17 cellular contexts compared by ENCODE assay signal in genomic region chr20:59425572-59425971, GRCh38.
DNase-seq lines count a peak whose midpoint lies in the region; ATAC-seq and TF ChIP-seq lines count a peak whose summit lies in the region.
"Had no signal": no experiment of that assay in that cellular context is flagged by ENCODE, and none has a peak within 500 bp of the region (broad histone marks: within the 10 kb centered on the region; RNA-seq: fewer than 3 reads in every experiment).

No MANE protein-coding gene starts in this region.

- H3K4ac ChIP-seq in neuronal stem cell (ENCODE audit: low read length), result peak overlapping the region; percentile 10

- POLR2A ChIA-PET in SK-N-SH (lab: Yijun Ruan, JAX), result interaction anchor here (1.0 to 1.2 kb wide), 4 partner anchors 12 to 30 kb away, joined by 3 to 9 read pairs (median 5); no protein-coding TSS in a partner anchor

- no peak overlapping the region for H2BK12ac ChIP-seq in neuronal stem cell (ENCODE audit: low read length)

- no peak overlapping the region for H2BK15ac ChIP-seq in neuronal stem cell (ENCODE audit: low read length)

- no peak overlapping the region for H2BK5ac ChIP-seq in neuronal stem cell (ENCODE audit: low read length)

- H3K9me3 ChIP-seq in RWPE2 (ENCODE audit: severe bottlenecking) (no peaks in the 10 kb centered on the region), SK-N-SH (no peaks in the 10 kb centered on the region), neuronal stem cell (replicated peaks in 1 of 2; ENCODE audit: control insufficient read depth in 2 of 2, insufficient read depth in 1 of 2, low read depth in 1 of 2, low read length in 2 of 2) (no peaks in the 10 kb centered on the region)
- H3K9me3 ChIP-seq: BLaER1 treated with 17β-estradiol and CSF1 and Interleukin-3, amounts not matched to agents 10 nM and 100 nM; Caco-2 had no signal

- no peak overlapping the region for H3K4me3 ChIP-seq in RWPE2 (ENCODE audit: severe bottlenecking)
- no peak overlapping the region for H3K4me3 ChIP-seq in SK-N-SH (ENCODE audit: low read depth in 2 of 2, low read length in 1 of 2)
- H3K4me3 ChIP-seq in neuronal stem cell (ENCODE audit: low read length in 2 of 2), result no peak overlapping the region
- H3K4me3 ChIP-seq: BLaER1 treated with 17β-estradiol and CSF1 and Interleukin-3, amounts not matched to agents 10 nM and 100 nM had no signal

- no peak for TF ChIP-seq RAD21 in SK-N-SH (IDR thresholded peaks at IDR 0.05; ENCODE audit: low read length)

- no peak overlapping the region for H3K23ac ChIP-seq in neuronal stem cell (ENCODE audit: low read depth, low read length, poor library complexity)

- H2AK5ac ChIP-seq in neuronal stem cell (ENCODE audit: low read depth, low read length), result peak overlapping the region; percentile 68

- no peak overlapping the region for H3K4me2 ChIP-seq in SK-N-SH
- H3K4me2 ChIP-seq in neuronal stem cell (ENCODE audit: insufficient read depth, low read length, poor library complexity, severe bottlenecking), result no peak overlapping the region
- H3K4me2 ChIP-seq: BLaER1 treated with 17β-estradiol and CSF1 and Interleukin-3, amounts not matched to agents 10 nM and 100 nM had no signal

- no peak overlapping the region for H4K91ac ChIP-seq in neuronal stem cell (ENCODE audit: low read depth, low read length, poor library complexity)

- no peaks in the 10 kb centered on the region for H3K79me1 ChIP-seq in neuronal stem cell (ENCODE audit: low read depth, low read length)

- peaks cover 3% of the 10 kb centered on the region for H3F3A ChIP-seq in SK-N-SH (replicated peaks; ENCODE audit: insufficient read depth)

- H3K36me3 Mint-ChIP-seq in stimulated activated memory B cell treated with anti-CD40 and anti-IgM and Interleukin-4, amounts not matched to agents 10 μg/mL and 1 μg/mL and 100 μg/mL, for 72 hours, result no peaks in the 10 kb centered on the region
- H3K36me3 Mint-ChIP-seq: CD8-positive, alpha-beta T cell had no signal

- H3K27me3 Mint-ChIP-seq in stimulated activated memory B cell treated with anti-CD40 and anti-IgM and Interleukin-4, amounts not matched to agents 10 μg/mL and 1 μg/mL and 100 μg/mL, for 72 hours, result no peaks in the 10 kb centered on the region
- H3K27me3 Mint-ChIP-seq: CD4-positive, alpha-beta T cell had no signal

- H3K36me3 ChIP-seq in RWPE2 (ENCODE audit: low read depth) (no peaks in the 10 kb centered on the region), SK-N-SH (replicated peaks in 1 of 2; ENCODE audit: control insufficient read depth in 1 of 2, insufficient read depth in 2 of 2, low read length in 1 of 2) (no peaks in the 10 kb centered on the region), neuronal stem cell (replicated peaks in 1 of 2; ENCODE audit: control insufficient read depth in 2 of 2, insufficient read depth in 2 of 2, low read length in 2 of 2) (no peaks in the 10 kb centered on the region)
- H3K36me3 ChIP-seq: BLaER1 treated with 17β-estradiol and CSF1 and Interleukin-3, amounts not matched to agents 10 nM and 100 nM had no signal

- no peak overlapping the region for H3K27ac Mint-ChIP-seq in stimulated activated memory B cell treated with anti-CD40 and anti-IgM and Interleukin-4, amounts not matched to agents 10 μg/mL and 1 μg/mL and 100 μg/mL, for 72 hours
- H3K27ac Mint-ChIP-seq: CD4-positive, alpha-beta T cell; CD8-positive, alpha-beta T cell had no signal

- H3K4me3 Mint-ChIP-seq in stimulated activated memory B cell treated with anti-CD40 and anti-IgM and Interleukin-4, amounts not matched to agents 10 μg/mL and 1 μg/mL and 100 μg/mL, for 72 hours, result no peak overlapping the region
- H3K4me3 Mint-ChIP-seq: CD4-positive, alpha-beta T cell; CD8-positive, alpha-beta T cell had no signal

- H3K27me3 ChIP-seq in RWPE2 (ENCODE audit: insufficient read depth, poor library complexity, severe bottlenecking), result peaks cover 12% of the 10 kb centered on the region
- no peaks in the 10 kb centered on the region for H3K27me3 ChIP-seq in SK-N-SH (ENCODE audit: insufficient read depth)
- no peaks in the 10 kb centered on the region for H3K27me3 ChIP-seq in neuronal stem cell (ENCODE audit: control insufficient read depth in 3 of 3, insufficient read depth in 3 of 3, low read depth in 1 of 3, low read length in 3 of 3)
- H3K27me3 ChIP-seq: BLaER1 treated with 17β-estradiol and CSF1 and Interleukin-3, amounts not matched to agents 10 nM and 100 nM had no signal

- 40% methylated on average over 5 of the region's 5 CpGs for WGBS in SK-N-SH (ENCODE audit: low lambda C conversion rate)
- WGBS in neuronal stem cell (ENCODE audit: extremely low coverage in 2 of 2, insufficient read length in 2 of 2, insufficient replicate concordance in 1 of 2), 2 donors, result no CpG with 5 or more reads among the region's 5 CpGs

- no peak overlapping the region for H3K14ac ChIP-seq in neuronal stem cell (ENCODE audit: low read length)

- no peak overlapping the region for H3K27ac ChIP-seq in RWPE2 (ENCODE audit: poor library complexity, severe bottlenecking)
- peak overlapping the region in 1 of 2 experiments; percentile 92; a peak in 2 of 4 replicates for H3K27ac ChIP-seq in SK-N-SH (ENCODE audit: low read depth in 2 of 2, low read length in 1 of 2)
- H3K27ac ChIP-seq in neuronal stem cell (replicated peaks; ENCODE audit: low read length), result no peak overlapping the region
- H3K27ac ChIP-seq: BLaER1 treated with 17β-estradiol and CSF1 and Interleukin-3, amounts not matched to agents 10 nM and 100 nM; C4-2B had no signal

- no peak overlapping the region for H3K9ac ChIP-seq in SK-N-SH
- H3K9ac ChIP-seq in neuronal stem cell (ENCODE audit: low read depth, low read length, poor library complexity), result no peak overlapping the region
- H3K9ac ChIP-seq: BLaER1 treated with 17β-estradiol and CSF1 and Interleukin-3, amounts not matched to agents 10 nM and 100 nM had no signal

- H3K79me2 ChIP-seq in SK-N-SH (ENCODE audit: insufficient read depth), result no peaks in the 10 kb centered on the region

- H3K4me1 Mint-ChIP-seq in stimulated activated memory B cell treated with anti-CD40 and anti-IgM and Interleukin-4, amounts not matched to agents 10 μg/mL and 1 μg/mL and 100 μg/mL, for 72 hours, result peaks cover 17% of the 10 kb centered on the region

- H3K9me2 ChIP-seq in SK-N-SH, result no peaks in the 10 kb centered on the region

- TF ChIP-seq CTCF in RWPE2 (IDR thresholded peaks at IDR 0.05; ENCODE audit: poor library complexity, severe bottlenecking), result no peak
- no peak for TF ChIP-seq CTCF in SK-N-SH (IDR thresholded peaks at IDR 0.05)

- peak in 1 of 2 experiments; percentile 87; a peak in 2 of 4 replicates for TF ChIP-seq EP300 in SK-N-SH (IDR thresholded peaks at IDR 0.05; ENCODE audit: borderline replicate concordance in 1 of 2, low read depth in 1 of 2, low read length in 1 of 2)

- CTCF ChIA-PET in SK-N-SH (lab: Yijun Ruan, JAX), result interaction anchor here (0.7 to 3.2 kb wide), 7 partner anchors 9 to 203 kb away, joined by 3 to 10 read pairs (median 6); no protein-coding TSS in a partner anchor

- H4K8ac ChIP-seq in neuronal stem cell (ENCODE audit: low read depth, low read length), result no peak overlapping the region

- H3K9me3 Mint-ChIP-seq in stimulated activated memory B cell treated with anti-CD40 and anti-IgM and Interleukin-4, amounts not matched to agents 10 μg/mL and 1 μg/mL and 100 μg/mL, for 72 hours, result peaks cover 6% of the 10 kb centered on the region
- H3K9me3 Mint-ChIP-seq: CD4-positive, alpha-beta T cell; CD8-positive, alpha-beta T cell had no signal

- ATAC-seq in RWPE2 (ENCODE audit: low read depth), result peak; percentile 3; the same call in 1 of the 3 replicates
- ATAC-seq in HG02642 (IDR thresholded peaks at IDR 0.05; ENCODE audit: poor library complexity, unreplicated experiment), result no peak
- no peak for ATAC-seq in stimulated activated memory B cell treated with anti-CD40 and anti-IgM and Interleukin-4, amounts not matched to agents 10 μg/mL and 1 μg/mL and 100 μg/mL, for 72 hours
- ATAC-seq: CD8-positive, alpha-beta T cell had no signal

- DNase-seq in RWPE2 (ENCODE audit: low spot score), result no peak
- peak; percentile 80 for DNase-seq in SK-N-SH
- peak; percentile 34 for DNase-seq in left kidney (ENCODE audit: low read depth, low spot score)
- no peak for DNase-seq in neuronal stem cell (ENCODE audit: low spot score)
- no peak for DNase-seq in nucleus accumbens (lab: John Stamatoyannopoulos, UW)
- DNase-seq in RPMI8226, result no peak
- DNase-seq: 8988T; ACHN; Caco-2; Calu3; CD4-positive, alpha-beta T cell; CD8-positive, alpha-beta T cell; GF-D8 had no signal

- no peak overlapping the region for H3K18ac ChIP-seq in neuronal stem cell (ENCODE audit: low read length)

- H4K20me1 ChIP-seq in SK-N-SH (ENCODE audit: insufficient read depth), result no peaks in the 10 kb centered on the region
- H4K20me1 ChIP-seq: BLaER1 treated with 17β-estradiol and CSF1 and Interleukin-3, amounts not matched to agents 10 nM and 100 nM had no signal

- H2AFZ ChIP-seq in SK-N-SH (ENCODE audit: low read depth), result no peak overlapping the region
- H2AFZ ChIP-seq in neuronal stem cell (ENCODE audit: low read length), result no peak overlapping the region

- no peak overlapping the region for H2BK120ac ChIP-seq in neuronal stem cell (ENCODE audit: low read depth, low read length)

- H3K4me1 ChIP-seq in RWPE2 (ENCODE audit: insufficient read depth, poor library complexity, severe bottlenecking), result no peaks in the 10 kb centered on the region
- peaks cover 0 to 45% of the 10 kb centered on the region in 2 experiments; a peak in 2 of 4 replicates for H3K4me1 ChIP-seq in SK-N-SH (ENCODE audit: control insufficient read depth in 1 of 2, insufficient read depth in 2 of 2, low read depth in 1 of 2, low read length in 1 of 2)
- H3K4me1 ChIP-seq in neuronal stem cell (ENCODE audit: control insufficient read depth in 2 of 2, insufficient read depth in 1 of 2, low read depth in 1 of 2, low read length in 2 of 2), result peaks cover 0 to 11% of the 10 kb centered on the region in 2 donors
- H3K4me1 ChIP-seq: Caco-2 had no signal

TF ChIP-seq in SK-N-SH, 30 proteins besides CTCF, POLR2A, EP300 and RAD21 (continues in another document):
- TF ChIP-seq MEF2A (IDR thresholded peaks at IDR 0.05; ENCODE audit: borderline replicate concordance, low read depth) (no peak), FOXJ3 (CRISPR knock-in tag; IDR thresholded peaks at IDR 0.05) (peak; percentile 76; the same call in 1 of the 2 replicates), GATA2 (CRISPR knock-in tag; IDR thresholded peaks at IDR 0.05) (peak; percentile 12; the same call in 1 of the 2 replicates), RCOR1 (IDR thresholded peaks at IDR 0.05; ENCODE audit: low read length) (peak; percentile 70; the same call in 1 of the 2 replicates), TCF12 (IDR thresholded peaks at IDR 0.05) (no peak), RXRA (IDR thresholded peaks at IDR 0.05; ENCODE audit: borderline replicate concordance, low read depth) (no peak), MAX (IDR thresholded peaks at IDR 0.05; ENCODE audit: low read depth) (no peak), NFIC (IDR thresholded peaks at IDR 0.05; ENCODE audit: borderline replicate concordance) (no peak), MXI1 (IDR thresholded peaks at IDR 0.05; ENCODE audit: low read depth, low read length) (peak; percentile 36; the same call in 1 of the 2 replicates), RFX5 (IDR thresholded peaks at IDR 0.05; ENCODE audit: low read length) (peak; percentile 29; the same call in 1 of the 2 replicates)

Comparison
In these comparisons a context has a peak if more than half of its experiments do, and no peak if none do; other contexts are left out.
1. DNase-seq: peak in SK-N-SH (single experiment) and left kidney (single experiment); none in RWPE2 (single experiment), neuronal stem cell (single experiment), nucleus accumbens (0 of 56) and RPMI8226 (single experiment).